Comparison of ENCODE assay signal across 8 cellular contexts in genomic region chr19:14494910-14495677, GRCh38. TPM values are rescaled to one million over a fixed set of nuclear protein-coding genes. Genes with fewer than 3 reads are reported as not detected.
A peak's percentile ranks its signal among the peaks of the same experiment; 100 is the strongest.
DNase-seq lines count a peak whose midpoint lies in the region; ATAC-seq and TF ChIP-seq lines count a peak whose summit lies in the region.

No MANE protein-coding gene starts in this region.

- ATAC-seq in lower lobe of right lung (peak; percentile 2 to 10), GM18517 (IDR thresholded peaks at IDR 0.05; ENCODE audit: unreplicated experiment) (no peak)

- H3K27me3 Mint-ChIP-seq in activated naive CD4-positive, alpha-beta T cell treated with anti-CD3 and anti-CD28 coated beads, Interleukin-2, amount 50 U/mL, for 24 hours: no peaks in the 10 kb centered on the region
- H3K27me3 Mint-ChIP-seq in brain: peaks cover 7% of the 10 kb centered on the region

- 19% methylated on average over 14 of the region's 14 CpGs for WGBS in urinary bladder

- peak overlapping the region; percentile 85 for H3K4me3 ChIP-seq in lower lobe of right lung
- peak overlapping the region; percentile 88 for H3K4me3 ChIP-seq in urinary bladder (ENCODE audit: low read depth, low read length)

- no peak for DNase-seq in activated naive CD4-positive, alpha-beta T cell treated with anti-CD3 and anti-CD28 coated beads, Interleukin-2, amount 50 U/mL, for 16 hours
- DNase-seq in lower lobe of right lung (no peak), A172 (ENCODE audit: low spot score) (no peak)
- no peak for DNase-seq in stimulated activated CD4-positive, alpha-beta T cell treated with anti-CD3 and anti-CD28 coated beads, Interleukin-4, amount 100 ng/mL, for 24 hours

- H3K27ac ChIP-seq in lower lobe of right lung: peak overlapping the region; percentile 83
- H3K27ac ChIP-seq in urinary bladder (ENCODE audit: low read depth): peak overlapping the region; percentile 73

- no peaks in the 10 kb centered on the region for H3K9me3 ChIP-seq in lower lobe of right lung

- peak overlapping the region; percentile 59 for H3K27ac Mint-ChIP-seq in activated naive CD4-positive, alpha-beta T cell treated with anti-CD3 and anti-CD28 coated beads, Interleukin-2, amount 50 U/mL, for 24 hours
- peak overlapping the region; percentile 51 to 91 (median 86) for H3K27ac Mint-ChIP-seq in brain

- TF ChIP-seq CTCF in brain (conservative IDR thresholded peaks at IDR 0.05) (no peak), lower lobe of right lung (IDR thresholded peaks at IDR 0.05) (no peak)

- H3K4me1 ChIP-seq in lower lobe of right lung (peaks cover 35% of the 10 kb centered on the region), urinary bladder (ENCODE audit: insufficient read depth) (no peaks in the 10 kb centered on the region)

- intact Hi-C loops in lower lobe of right lung (cut with DNase I): no loop called here

- peaks cover 4% of the 10 kb centered on the region for H3K36me3 Mint-ChIP-seq in activated naive CD4-positive, alpha-beta T cell treated with anti-CD3 and anti-CD28 coated beads, Interleukin-2, amount 50 U/mL, for 24 hours
- H3K36me3 Mint-ChIP-seq in brain: peaks cover 27% of the 10 kb centered on the region

- H3K9me3 Mint-ChIP-seq in activated naive CD4-positive, alpha-beta T cell treated with anti-CD3 and anti-CD28 coated beads, Interleukin-2, amount 50 U/mL, for 24 hours: no peaks in the 10 kb centered on the region
- peaks cover 0 to 4% (median 0%) of the 10 kb centered on the region in 5 experiments for H3K9me3 Mint-ChIP-seq in brain

- H3K27me3 ChIP-seq in lower lobe of right lung (ENCODE audit: low read depth): no peaks in the 10 kb centered on the region

- H3K4me3 Mint-ChIP-seq in activated naive CD4-positive, alpha-beta T cell treated with anti-CD3 and anti-CD28 coated beads, Interleukin-2, amount 50 U/mL, for 24 hours: peak overlapping the region; percentile 83
- H3K4me3 Mint-ChIP-seq in brain: peak overlapping the region; percentile 91 to 95 (median 93)

- peaks cover 30% of the 10 kb centered on the region for H3K4me1 Mint-ChIP-seq in activated naive CD4-positive, alpha-beta T cell treated with anti-CD3 and anti-CD28 coated beads, Interleukin-2, amount 50 U/mL, for 24 hours
- H3K4me1 Mint-ChIP-seq in brain: peaks cover 33% of the 10 kb centered on the region

- H3K36me3 ChIP-seq in lower lobe of right lung (peaks cover 18% of the 10 kb centered on the region), urinary bladder (ENCODE audit: insufficient read depth) (no peaks in the 10 kb centered on the region)

RNA-seq across cellular contexts. Expression of gene GIPC1, which starts 0.8 kb away (rescaled TPM):
- 137 TPM for polyA plus RNA-seq in brain (ENCODE audit: insufficient read depth, low read depth, low replicate concordance)
- total RNA-seq in lower lobe of right lung: 72.1 TPM
- 46.3 TPM for total RNA-seq in urinary bladder
- polyA plus RNA-seq in urinary bladder: 98.8 TPM
- 302 and 408 TPM in 2 replicates for total RNA-seq in A172 (2014; rRNA removed; shearing (Covaris generic))

RNA-seq across cellular contexts. Expression of gene PTGER1, which starts 19.9 kb away (rescaled TPM):
- polyA plus RNA-seq in brain (ENCODE audit: insufficient read depth, low read depth, low replicate concordance): 1.5 TPM
- total RNA-seq in lower lobe of right lung: 0.62 TPM
- 4.1 TPM for total RNA-seq in urinary bladder
- 1.6 TPM for polyA plus RNA-seq in urinary bladder
- 0.29 TPM in 1 of 2 replicates, not detected in the other for total RNA-seq in A172 (2014; rRNA removed; shearing (Covaris generic))

RNA-seq across cellular contexts. Expression of gene DNAJB1, which starts 23.1 kb away (rescaled TPM):
- polyA plus RNA-seq in brain (ENCODE audit: insufficient read depth, low read depth, low replicate concordance) (154 TPM), urinary bladder (86.2 TPM)
- total RNA-seq in lower lobe of right lung (92.5 TPM), urinary bladder (39.3 TPM)
- 216 and 229 TPM in 2 replicates for total RNA-seq in A172 (2014; rRNA removed; shearing (Covaris generic))

RNA-seq across cellular contexts. Expression of gene TECR, which starts 34.3 kb away (rescaled TPM):
- polyA plus RNA-seq in brain (ENCODE audit: insufficient read depth, low read depth, low replicate concordance) (627 TPM), urinary bladder (98.2 TPM)
- total RNA-seq in lower lobe of right lung (127 TPM), urinary bladder (17.6 TPM)
- total RNA-seq in A172 (2014; rRNA removed; shearing (Covaris generic)): 69.6 and 81.8 TPM in 2 replicates
